ENCODE assay signal across 8 cellular contexts in the genomic region with DNA sequence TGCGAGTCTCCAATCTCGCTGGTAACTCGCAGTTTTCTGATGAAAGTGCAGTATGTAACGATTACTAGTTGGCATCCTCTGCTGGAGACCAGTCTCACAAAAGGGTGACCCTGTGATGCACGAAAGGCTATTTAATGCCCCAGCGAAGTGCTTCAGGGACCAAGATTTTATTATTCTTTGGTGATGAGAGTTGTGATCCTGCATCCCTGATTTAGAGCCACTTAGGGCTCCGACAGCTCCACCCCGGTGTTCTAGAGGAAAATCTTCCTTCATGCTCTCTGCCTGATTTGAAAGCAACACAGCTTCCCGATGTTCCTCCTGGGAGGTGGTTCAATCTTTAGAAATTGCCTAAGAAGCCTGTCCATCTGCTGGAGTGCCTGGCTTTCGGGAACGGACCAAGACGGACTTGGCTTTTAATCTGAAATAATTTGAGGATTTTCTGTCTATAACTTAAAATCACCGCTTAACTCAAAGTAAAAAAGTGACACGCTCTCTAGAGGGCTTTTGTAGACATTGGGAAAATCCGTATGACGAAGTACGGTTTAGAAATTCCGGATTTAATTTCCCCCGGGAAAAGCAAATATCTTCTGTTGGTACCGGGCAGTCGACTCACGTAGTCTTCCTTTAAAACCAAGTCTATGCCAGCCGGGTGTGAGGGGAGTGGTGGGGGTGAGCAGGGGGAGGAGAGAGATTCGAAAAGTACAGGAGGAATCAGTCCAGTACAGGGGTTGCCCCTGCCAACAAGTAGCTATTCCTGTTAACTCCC. TPM values are rescaled to one million over a fixed set of nuclear protein-coding genes. Genes with fewer than 3 reads are reported as not detected.
DNase-seq lines count a peak whose midpoint lies in the region; ATAC-seq and TF ChIP-seq lines count a peak whose summit lies in the region.

No MANE protein-coding gene starts in this region.

- H3K27me3 ChIP-seq in MG63 (no peaks in the 10 kb centered on the region), adipocyte (replicated peaks; ENCODE audit: control insufficient read depth, insufficient read depth, low read length) (no peaks in the 10 kb centered on the region)

- peaks cover 29% of the 10 kb centered on the region for H3K4me1 ChIP-seq in adipocyte (ENCODE audit: control insufficient read depth, insufficient read depth, low read length)

- ATAC-seq in HG03432 (IDR thresholded peaks at IDR 0.05; ENCODE audit: unreplicated experiment) = no peak

- TF ChIP-seq CTCF in retinal pigment epithelial cell (conservative IDR thresholded peaks at IDR 0.05; ENCODE audit: low read depth, low read length) = no peak

- DNase-seq in DMS 273 treated with DMSO at 0.1 percent for 48 hours (lab: John Stamatoyannopoulos, UW) = peak; percentile 75
- DNase-seq in MG63 = peak; percentile 24
- DNase-seq in adipocyte (ENCODE audit: low read depth) = peak; percentile 87
- DNase-seq in hippocampal formation (lab: John Stamatoyannopoulos, UW) = peak; percentile 36 to 77
- DNase-seq in retinal pigment epithelial cell (ENCODE audit: low read depth) = no peak
- no peak for DNase-seq in activated gamma-delta T cell (lab: John Stamatoyannopoulos, UW)
- no peak for DNase-seq in activated CD4-positive, alpha-beta T cell treated with anti-CD3 and anti-CD28 coated beads for 4 hours

- H3K9ac ChIP-seq in adipocyte (ENCODE audit: low read length) = peak overlapping the region; percentile 87

- peak overlapping the region; percentile 67 for H3K4me3 ChIP-seq in MG63
- peak overlapping the region; percentile 97 for H3K4me3 ChIP-seq in adipocyte (ENCODE audit: low read length)
- H3K4me3 ChIP-seq in retinal pigment epithelial cell (ENCODE audit: low read length) = peak overlapping the region; percentile 96

- H3K36me3 ChIP-seq in MG63 (no peaks in the 10 kb centered on the region), adipocyte (ENCODE audit: control insufficient read depth, insufficient read depth, low read length, severe bottlenecking) (no peaks in the 10 kb centered on the region)

- H3K9me3 ChIP-seq in MG63 (no peaks in the 10 kb centered on the region), adipocyte (ENCODE audit: control insufficient read depth, low read length) (no peaks in the 10 kb centered on the region)

RNA-seq across cellular contexts. Expression of a gene that starts 1.0 kb away (rescaled TPM):
- 36.9 and 44.5 TPM in 2 replicates for total RNA-seq in MG63 (2014; rRNA removed; shearing (Covaris generic); ENCODE audit: low replicate concordance)

Comparison
In these comparisons a context has a peak if more than half of its experiments do, and no peak if none do; other contexts are left out.
1. DNase-seq: peak in DMS 273 treated with DMSO at 0.1 percent for 48 hours (single experiment), MG63 (single experiment), adipocyte (single experiment) and hippocampal formation (2 of 2); none in retinal pigment epithelial cell (single experiment), activated gamma-delta T cell (single experiment) and activated CD4-positive, alpha-beta T cell treated with anti-CD3 and anti-CD28 coated beads for 4 hours (0 of 2).
2. Peak in every context shown above with its lines, with median percentiles within 50 percentile points of each other: H3K4me3 ChIP-seq.